Comparison of ENCODE assay signal across 1 cellular context in the genomic region with DNA sequence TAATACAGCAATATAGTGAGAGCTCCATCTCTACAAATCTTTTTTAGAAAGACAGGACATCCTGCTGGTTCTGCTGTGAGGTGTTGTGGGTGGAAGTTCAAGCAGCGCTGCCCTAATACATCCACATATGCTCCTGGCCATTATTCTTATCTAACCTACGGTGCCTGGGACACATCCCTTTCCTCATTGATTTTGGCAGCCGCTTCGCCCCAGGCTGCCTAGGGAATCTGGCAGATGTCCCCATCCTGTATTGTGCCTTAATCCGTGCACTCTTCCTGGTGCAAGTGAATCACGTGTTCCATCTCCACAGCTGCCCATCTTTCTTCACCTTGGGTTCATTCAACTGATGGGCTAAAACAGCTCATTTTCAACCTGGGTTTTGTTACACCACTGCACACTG.
TF ChIP-seq lines count a peak whose summit lies in the region.

No MANE protein-coding gene starts in this region.

TF ChIP-seq in K562, 482 proteins besides CTCF, POLR2A, EP300 and RAD21:
- TF ChIP-seq, protein P1, sequence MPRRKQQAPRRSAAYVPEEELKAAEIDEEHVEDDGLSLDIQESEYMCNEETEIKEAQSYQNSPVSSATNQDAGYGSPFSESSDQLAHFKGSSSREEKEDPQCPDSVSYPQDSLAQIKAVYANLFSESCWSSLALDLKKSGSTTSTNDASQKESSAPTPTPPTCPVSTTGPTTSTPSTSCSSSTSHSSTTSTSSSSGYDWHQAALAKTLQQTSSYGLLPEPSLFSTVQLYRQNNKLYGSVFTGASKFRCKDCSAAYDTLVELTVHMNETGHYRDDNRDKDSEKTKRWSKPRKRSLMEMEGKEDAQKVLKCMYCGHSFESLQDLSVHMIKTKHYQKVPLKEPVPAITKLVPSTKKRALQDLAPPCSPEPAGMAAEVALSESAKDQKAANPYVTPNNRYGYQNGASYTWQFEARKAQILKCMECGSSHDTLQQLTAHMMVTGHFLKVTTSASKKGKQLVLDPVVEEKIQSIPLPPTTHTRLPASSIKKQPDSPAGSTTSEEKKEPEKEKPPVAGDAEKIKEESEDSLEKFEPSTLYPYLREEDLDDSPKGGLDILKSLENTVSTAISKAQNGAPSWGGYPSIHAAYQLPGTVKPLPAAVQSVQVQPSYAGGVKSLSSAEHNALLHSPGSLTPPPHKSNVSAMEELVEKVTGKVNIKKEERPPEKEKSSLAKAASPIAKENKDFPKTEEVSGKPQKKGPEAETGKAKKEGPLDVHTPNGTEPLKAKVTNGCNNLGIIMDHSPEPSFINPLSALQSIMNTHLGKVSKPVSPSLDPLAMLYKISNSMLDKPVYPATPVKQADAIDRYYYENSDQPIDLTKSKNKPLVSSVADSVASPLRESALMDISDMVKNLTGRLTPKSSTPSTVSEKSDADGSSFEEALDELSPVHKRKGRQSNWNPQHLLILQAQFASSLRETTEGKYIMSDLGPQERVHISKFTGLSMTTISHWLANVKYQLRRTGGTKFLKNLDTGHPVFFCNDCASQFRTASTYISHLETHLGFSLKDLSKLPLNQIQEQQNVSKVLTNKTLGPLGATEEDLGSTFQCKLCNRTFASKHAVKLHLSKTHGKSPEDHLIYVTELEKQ (CRISPR knock-in tag; IDR thresholded peaks at IDR 0.05) = no peak
- TF ChIP-seq MYNN (IDR thresholded peaks at IDR 0.05) (no peak), MYNN (CRISPR knock-in tag; IDR thresholded peaks at IDR 0.05) (no peak), KDM5B (IDR thresholded peaks at IDR 0.05; ENCODE audit: insufficient replicate concordance, low read depth, low read length) (peak; percentile 25), ELF2 (CRISPR knock-in tag; IDR thresholded peaks at IDR 0.05) (0 out of 2 replicates have a peak, but pooled peaks have one; percentile 30), POLR2AphosphoS2 (IDR thresholded peaks at IDR 0.05; ENCODE audit: low read length) (no peak)
